Comparison of ENCODE assay signal across 8 cellular contexts in genomic region chr6:70957284-70957617, GRCh38. TPM values are rescaled to one million over a fixed set of nuclear protein-coding genes. Genes with fewer than 3 reads are reported as not detected.
DNase-seq lines count a peak whose midpoint lies in the region; ATAC-seq and TF ChIP-seq lines count a peak whose summit lies in the region.

No MANE protein-coding gene starts in this region.

- no peak for TF ChIP-seq CTCF in WERI-Rb-1 (IDR thresholded peaks at IDR 0.05; ENCODE audit: low read depth, low read length)

- WGBS in right cardiac atrium, result 5% methylated on average over 19 of the region's 19 CpGs

- ATAC-seq in right cardiac atrium, result no peak
- no peak for ATAC-seq in HG03521 (IDR thresholded peaks at IDR 0.05; ENCODE audit: unreplicated experiment)

- peaks cover 67% of the 10 kb centered on the region for H3K27me3 Mint-ChIP-seq in activated T-helper 1 cell treated with anti-CD3 and anti-CD28 coated beads, Interleukin-12 subunit alpha, Interleukin-12 subunit beta, Interleukin-2, Interleukin-4 antibody, amounts not matched to agents 30 ng/mL and 10 ng/mL and 1 ng/mL, durations not matched to agents 14 hours and 24 hours and 36 hours (ENCODE audit: insufficient read depth)

- H3K9me3 Mint-ChIP-seq in activated T-helper 1 cell treated with anti-CD3 and anti-CD28 coated beads, Interleukin-12 subunit alpha, Interleukin-12 subunit beta, Interleukin-2, Interleukin-4 antibody, amounts not matched to agents 30 ng/mL and 10 ng/mL and 1 ng/mL, durations not matched to agents 14 hours and 24 hours and 36 hours, result no peaks in the 10 kb centered on the region

- H3K4me3 ChIP-seq in WERI-Rb-1 (ENCODE audit: low read depth, low read length) (peak overlapping the region; percentile 71), right cardiac atrium (ENCODE audit: low read length) (peak overlapping the region; percentile 67)

- H3K4me1 Mint-ChIP-seq in activated T-helper 1 cell treated with anti-CD3 and anti-CD28 coated beads, Interleukin-12 subunit alpha, Interleukin-12 subunit beta, Interleukin-2, Interleukin-4 antibody, amounts not matched to agents 30 ng/mL and 10 ng/mL and 1 ng/mL, durations not matched to agents 14 hours and 24 hours and 36 hours (ENCODE audit: low read depth), result peaks cover 5% of the 10 kb centered on the region

- intact Hi-C loops in right cardiac atrium (cut with DNase I), result no loop called here
- intact Hi-C loops in activated T-helper 1 cell treated with anti-CD3 and anti-CD28 coated beads, Interleukin-12 subunit alpha, Interleukin-12 subunit beta, Interleukin-2, Interleukin-4 antibody, amounts not matched to agents 30 ng/mL and 10 ng/mL and 1 ng/mL, durations not matched to agents 14 hours and 24 hours and 36 hours (cut with micrococcal nuclease), result loop anchor here (5.0 kb wide), 1 partner anchor 645 kb away; no protein-coding TSS in a partner anchor

- H3K27me3 ChIP-seq in WERI-Rb-1 (ENCODE audit: insufficient read depth, low read depth, severe bottlenecking) (peaks cover 14% of the 10 kb centered on the region), right cardiac atrium (ENCODE audit: control insufficient read depth, insufficient read depth) (no peaks in the 10 kb centered on the region)

- no peak overlapping the region for H3K27ac Mint-ChIP-seq in activated T-helper 1 cell treated with anti-CD3 and anti-CD28 coated beads, Interleukin-12 subunit alpha, Interleukin-12 subunit beta, Interleukin-2, Interleukin-4 antibody, amounts not matched to agents 30 ng/mL and 10 ng/mL and 1 ng/mL, durations not matched to agents 14 hours and 24 hours and 36 hours

- peaks cover 3% of the 10 kb centered on the region for H3K36me3 Mint-ChIP-seq in activated T-helper 1 cell treated with anti-CD3 and anti-CD28 coated beads, Interleukin-12 subunit alpha, Interleukin-12 subunit beta, Interleukin-2, Interleukin-4 antibody, amounts not matched to agents 30 ng/mL and 10 ng/mL and 1 ng/mL, durations not matched to agents 14 hours and 24 hours and 36 hours (ENCODE audit: low read depth)

- H3K9me3 ChIP-seq in WERI-Rb-1 (ENCODE audit: severe bottlenecking) (no peaks in the 10 kb centered on the region), right cardiac atrium (ENCODE audit: control insufficient read depth, low read length) (no peaks in the 10 kb centered on the region)

- peak; percentile 27 for DNase-seq in COLO668 (lab: John Stamatoyannopoulos, UW; ENCODE audit: unreplicated experiment)
- DNase-seq in WERI-Rb-1, result no peak
- peak in 1 of 3 donors; percentile 25 for DNase-seq in right cardiac atrium
- peak; percentile 28 for DNase-seq in putamen (ENCODE audit: low spot score)
- DNase-seq in NCI-H2029 (lab: John Stamatoyannopoulos, UW), result no peak
- no peak for DNase-seq in NOMO-1 (lab: John Stamatoyannopoulos, UW; ENCODE audit: unreplicated experiment in 2 of 2)
- no peak for DNase-seq in activated T-helper 1 cell treated with anti-CD3 and anti-CD28 coated beads, Interleukin-12 subunit alpha, Interleukin-12 subunit beta, Interleukin-2, Interleukin-4 antibody, amounts not matched to agents 30 ng/mL and 10 ng/mL and 1 ng/mL, durations not matched to agents 14 hours and 24 hours and 36 hours (ENCODE audit: low spot score)

- H3K27ac ChIP-seq in WERI-Rb-1 (no peak overlapping the region), right cardiac atrium (ENCODE audit: low read length) (no peak overlapping the region)

- H3K36me3 ChIP-seq in WERI-Rb-1, result no peaks in the 10 kb centered on the region

- H3K4me1 ChIP-seq in right cardiac atrium (ENCODE audit: control insufficient read depth, insufficient read depth, low read length), result no peaks in the 10 kb centered on the region

- H3K4me3 Mint-ChIP-seq in activated T-helper 1 cell treated with anti-CD3 and anti-CD28 coated beads, Interleukin-12 subunit alpha, Interleukin-12 subunit beta, Interleukin-2, Interleukin-4 antibody, amounts not matched to agents 30 ng/mL and 10 ng/mL and 1 ng/mL, durations not matched to agents 14 hours and 24 hours and 36 hours, result no peak overlapping the region

RNA-seq across cellular contexts. Expression of gene B3GAT2, which starts 0.4 kb away (rescaled TPM):
- total RNA-seq in right cardiac atrium, result under 1 TPM in 2 of 4 donors, not detected in 2; 0.03 TPM
- 0.07 TPM for polyA plus RNA-seq in right cardiac atrium
- 0.02 TPM in 1 of 2 replicates, not detected in the other for total RNA-seq in activated T-helper 1 cell treated with anti-CD3 and anti-CD28 coated beads, Interleukin-12 subunit alpha, Interleukin-12 subunit beta, Interleukin-2, Interleukin-4 antibody, amounts not matched to agents 30 ng/mL and 10 ng/mL and 1 ng/mL, durations not matched to agents 14 hours and 24 hours and 36 hours

Comparison
In these comparisons a context has a peak if more than half of its experiments do, and no peak if none do; other contexts are left out.
1. DNase-seq: peak in COLO668 (single experiment) and putamen (single experiment); none in WERI-Rb-1 (single experiment), NCI-H2029 (single experiment), NOMO-1 (0 of 2) and activated T-helper 1 cell treated with anti-CD3 and anti-CD28 coated beads, Interleukin-12 subunit alpha, Interleukin-12 subunit beta, Interleukin-2, Interleukin-4 antibody, amounts not matched to agents 30 ng/mL and 10 ng/mL and 1 ng/mL, durations not matched to agents 14 hours and 24 hours and 36 hours (single experiment).